In genomic region chr16:3149630-3150345, GRCh38 we compare ENCODE assay signal across 1 cellular context.
TF ChIP-seq lines count a peak whose summit lies in the region.

No MANE protein-coding gene starts in this region.

TF ChIP-seq in GM12878, 131 proteins besides CTCF, POLR2A, EP300 and RAD21 (continues in another document):
- TF ChIP-seq MTA2 (IDR thresholded peaks at IDR 0.05; ENCODE audit: low read depth), result no peak
- no peak for TF ChIP-seq RELA (IDR thresholded peaks at IDR 0.05; ENCODE audit: borderline replicate concordance, partially characterized antibody)
- TF ChIP-seq ZBTB40 (IDR thresholded peaks at IDR 0.05; ENCODE audit: borderline replicate concordance), result no peak
- no peak for TF ChIP-seq ZBTB4 (CRISPR knock-in tag; IDR thresholded peaks at IDR 0.05)
- no peak for TF ChIP-seq ASH2L (IDR thresholded peaks at IDR 0.05; ENCODE audit: borderline replicate concordance, low read depth)
- no peak for TF ChIP-seq BMI1 (IDR thresholded peaks at IDR 0.05; ENCODE audit: borderline replicate concordance)
- TF ChIP-seq ATF7 (IDR thresholded peaks at IDR 0.05; ENCODE audit: low read depth), result no peak
- TF ChIP-seq SKIL (IDR thresholded peaks at IDR 0.05; ENCODE audit: low read depth, poor library complexity, severe bottlenecking), result no peak
- TF ChIP-seq MXI1 (IDR thresholded peaks at IDR 0.05; ENCODE audit: low read depth, low read length), result 0 out of 2 replicates have a peak, but pooled peaks have one; percentile 13
- no peak for TF ChIP-seq ZNF687 (IDR thresholded peaks at IDR 0.05)
- no peak for TF ChIP-seq IRF5 (IDR thresholded peaks at IDR 0.05; ENCODE audit: borderline replicate concordance)
- TF ChIP-seq CBX3 (IDR thresholded peaks at IDR 0.05; ENCODE audit: borderline replicate concordance, low read depth), result no peak
- 0 out of 2 replicates have a peak, but pooled peaks have one; percentile 64 for TF ChIP-seq TARDBP (IDR thresholded peaks at IDR 0.05; ENCODE audit: borderline replicate concordance)
- no peak for TF ChIP-seq ZNF274 (IDR thresholded peaks at IDR 0.05; ENCODE audit: insufficient read depth, insufficient read length)
- TF ChIP-seq CREM (IDR thresholded peaks at IDR 0.05; ENCODE audit: low read depth), result no peak
- TF ChIP-seq IRF3 (IDR thresholded peaks at IDR 0.05), result no peak
- no peak for TF ChIP-seq MAX (IDR thresholded peaks at IDR 0.05; ENCODE audit: low read depth, low read length)
- no peak for TF ChIP-seq SP1 (IDR thresholded peaks at IDR 0.05; ENCODE audit: low read depth, low read length)
- peak in 1 of 2 experiments; percentile 25; a peak in 1 of 4 replicates for TF ChIP-seq BHLHE40 (IDR thresholded peaks at IDR 0.05; ENCODE audit: borderline replicate concordance in 1 of 2, low read depth in 2 of 2, low read length in 1 of 2)
- no peak for TF ChIP-seq SIX5 (IDR thresholded peaks at IDR 0.05; ENCODE audit: low read depth, low read length, severe bottlenecking)
- no peak for TF ChIP-seq SMAD5 (IDR thresholded peaks at IDR 0.05; ENCODE audit: low read depth)
- TF ChIP-seq HDGF (IDR thresholded peaks at IDR 0.05), result 0 out of 2 replicates have a peak, but pooled peaks have one; percentile 44
- TF ChIP-seq HDAC6 (IDR thresholded peaks at IDR 0.05; ENCODE audit: unreplicated experiment), result no peak
- TF ChIP-seq KLF5 (IDR thresholded peaks at IDR 0.05; ENCODE audit: partially characterized antibody), result no peak
- no peak for TF ChIP-seq CEBPB (IDR thresholded peaks at IDR 0.05; ENCODE audit: borderline replicate concordance in 1 of 2, low read depth in 2 of 2, low read length in 2 of 2)
- TF ChIP-seq PAX8 (IDR thresholded peaks at IDR 0.05), result no peak
- no peak for TF ChIP-seq ELK1 (IDR thresholded peaks at IDR 0.05; ENCODE audit: low read depth, low read length)
- TF ChIP-seq FOS (IDR thresholded peaks at IDR 0.05; ENCODE audit: borderline replicate concordance, extremely low read depth, insufficient read length), result no peak
- no peak for TF ChIP-seq BRCA1 (IDR thresholded peaks at IDR 0.05; ENCODE audit: low read depth, low read length)
- no peak for TF ChIP-seq ZBTB33 (IDR thresholded peaks at IDR 0.05)
- TF ChIP-seq RELB (IDR thresholded peaks at IDR 0.05; ENCODE audit: low read depth), result no peak
- no peak for TF ChIP-seq RAD51 (IDR thresholded peaks at IDR 0.05)
- no peak for TF ChIP-seq ESRRA (IDR thresholded peaks at IDR 0.05; ENCODE audit: low read length)
- TF ChIP-seq IRF4 (IDR thresholded peaks at IDR 0.05; ENCODE audit: low read depth, low read length), result no peak
- TF ChIP-seq RB1 (IDR thresholded peaks at IDR 0.05; ENCODE audit: borderline replicate concordance), result no peak
- no peak for TF ChIP-seq POLR2AphosphoS2 (IDR thresholded peaks at IDR 0.05; ENCODE audit: low read depth, low read length)
- no peak for TF ChIP-seq NR2F1 (conservative IDR thresholded peaks at IDR 0.05)
